ENCODE assay signal across 15 cellular contexts in genomic region chr2:37683926-37684780, GRCh38. TPM values are rescaled to one million over a fixed set of nuclear protein-coding genes. Genes with fewer than 3 reads are reported as not detected.
A peak's percentile ranks its signal among the peaks of the same experiment; 100 is the strongest.
DNase-seq lines count a peak whose midpoint lies in the region; ATAC-seq, FAIRE-seq and TF ChIP-seq lines count a peak whose summit lies in the region.
"Had no signal": no experiment of that assay in that cellular context is flagged by ENCODE, and none has a peak within 500 bp of the region (broad histone marks: within the 10 kb centered on the region; RNA-seq: fewer than 3 reads in every experiment).

No MANE protein-coding gene starts in this region.

- no peak for TF ChIP-seq POLR2A in body of pancreas (IDR thresholded peaks at IDR 0.05)

- 80 to 82% methylated on average over 6 of the region's 6 CpGs for WGBS in body of pancreas, 2 donors

- peaks cover 24% of the 10 kb centered on the region for H3K4me1 ChIP-seq in CD8-positive, alpha-beta T cell (ENCODE audit: insufficient read depth, low read length)
- H3K4me1 ChIP-seq in lower lobe of right lung (peaks cover under 1% of the 10 kb centered on the region), body of pancreas (no peaks in the 10 kb centered on the region)

- FAIRE-seq in GM18507 (lab: Jason Lieb, UNC), result peak; percentile 31
- FAIRE-seq: colon, keratinocyte, RCC 7860 had no signal

- H3K4me3 ChIP-seq in CD8-positive, alpha-beta T cell (ENCODE audit: low read depth, low read length), result no peak overlapping the region
- H3K4me3 ChIP-seq in lower lobe of right lung, result no peak overlapping the region
- H3K4me3 ChIP-seq in body of pancreas, result no peak overlapping the region
- H3K4me3 ChIP-seq: right lobe of liver, testis had no signal

- CTCF ChIA-PET in CD8-positive, alpha-beta T cell (lab: Charles Lee), result interaction anchor here (1.1 to 1.8 kb wide), 3 partner anchors 34 to 259 kb away, joined by 3 to 5 read pairs (median 4); no protein-coding TSS in a partner anchor
- CTCF ChIA-PET in activated CD4-positive, alpha-beta memory T cell treated with anti-CD3 and anti-CD28 coated beads, Interleukin-2, amount 10 ng/mL, durations not matched to agents 7 days and 5 days (lab: Charles Lee), result interaction anchor here (0.7 to 3.1 kb wide), 6 partner anchors 12 to 193 kb away, joined by 3 to 13 read pairs (median 3); partner anchors contain the start of gene CDC42EP3

- no peak for TF ChIP-seq CTCF in CD8-positive, alpha-beta T cell (IDR thresholded peaks at IDR 0.05)
- TF ChIP-seq CTCF in lower lobe of right lung (IDR thresholded peaks at IDR 0.05) (no peak), body of pancreas (IDR thresholded peaks at IDR 0.05) (no peak)

- H3K9me3 ChIP-seq in CD8-positive, alpha-beta T cell (ENCODE audit: low read length), result no peaks in the 10 kb centered on the region
- H3K9me3 ChIP-seq in lower lobe of right lung (no peaks in the 10 kb centered on the region), body of pancreas (no peaks in the 10 kb centered on the region)
- H3K9me3 ChIP-seq: right lobe of liver, testis had no signal

- H3K4me1 Mint-ChIP-seq in CD8-positive, alpha-beta T cell (ENCODE audit: low read depth), result peaks cover 32% of the 10 kb centered on the region
- peaks cover 46% of the 10 kb centered on the region for H3K4me1 Mint-ChIP-seq in activated CD4-positive, alpha-beta memory T cell treated with anti-CD3 and anti-CD28 coated beads, Interleukin-2, amount 10 ng/mL, durations not matched to agents 7 days and 5 days
- H3K4me1 Mint-ChIP-seq: nephron progenitor cell had no signal

- peak; percentile 100 for ATAC-seq in CD8-positive, alpha-beta T cell
- peak; percentile 77 to 82 for ATAC-seq in lower lobe of right lung
- no peak for ATAC-seq in GM21526 (IDR thresholded peaks at IDR 0.05; ENCODE audit: low FRiP score, unreplicated experiment)
- no peak for ATAC-seq in body of pancreas

- no peak overlapping the region for H3K27ac ChIP-seq in CD8-positive, alpha-beta T cell (ENCODE audit: low read depth, low read length)
- H3K27ac ChIP-seq in lower lobe of right lung, result no peak overlapping the region
- H3K27ac ChIP-seq in body of pancreas, result no peak overlapping the region
- H3K27ac ChIP-seq: KMS-11, right lobe of liver, testis had no signal

- peaks cover 4% of the 10 kb centered on the region for H3K9me3 Mint-ChIP-seq in CD8-positive, alpha-beta T cell
- H3K9me3 Mint-ChIP-seq in activated CD4-positive, alpha-beta memory T cell treated with anti-CD3 and anti-CD28 coated beads, Interleukin-2, amount 10 ng/mL, durations not matched to agents 7 days and 5 days, result peaks cover 11% of the 10 kb centered on the region
- H3K9me3 Mint-ChIP-seq: nephron progenitor cell had no signal

- no peaks in the 10 kb centered on the region for H3K36me3 Mint-ChIP-seq in CD8-positive, alpha-beta T cell
- H3K36me3 Mint-ChIP-seq in activated CD4-positive, alpha-beta memory T cell treated with anti-CD3 and anti-CD28 coated beads, Interleukin-2, amount 10 ng/mL, durations not matched to agents 7 days and 5 days (ENCODE audit: low read depth), result peaks cover 25% of the 10 kb centered on the region

- peak overlapping the region; percentile 89 for H3K27ac Mint-ChIP-seq in CD8-positive, alpha-beta T cell
- peak overlapping the region; percentile 92 for H3K27ac Mint-ChIP-seq in activated CD4-positive, alpha-beta memory T cell treated with anti-CD3 and anti-CD28 coated beads, Interleukin-2, amount 10 ng/mL, durations not matched to agents 7 days and 5 days
- H3K27ac Mint-ChIP-seq: nephron progenitor cell had no signal

- no peak for DNase-seq in CD8-positive, alpha-beta T cell
- DNase-seq in GM18507 (ENCODE audit: extremely low spot score, insufficient read length, low read depth) (no peak), lower lobe of right lung (no peak), amygdala (lab: John Stamatoyannopoulos, UW) (no peak), body of pancreas (no peak)
- no peak for DNase-seq in activated CD4-positive, alpha-beta memory T cell treated with anti-CD3 and anti-CD28 coated beads, Interleukin-2, amount 10 ng/mL, durations not matched to agents 7 days and 5 days
- DNase-seq: NCI-H2081 treated with DMSO at 0.1 percent for 48 hours, nephron progenitor cell, right lobe of liver, testis had no signal

- H3K27me3 ChIP-seq in CD8-positive, alpha-beta T cell (ENCODE audit: insufficient read depth, low read length), result no peaks in the 10 kb centered on the region
- no peaks in the 10 kb centered on the region for H3K27me3 ChIP-seq in lower lobe of right lung (ENCODE audit: low read depth)
- no peaks in the 10 kb centered on the region for H3K27me3 ChIP-seq in body of pancreas
- H3K27me3 ChIP-seq: right lobe of liver, testis had no signal

- peak overlapping the region; percentile 40 for H3K4me3 Mint-ChIP-seq in CD8-positive, alpha-beta T cell
- H3K4me3 Mint-ChIP-seq in activated CD4-positive, alpha-beta memory T cell treated with anti-CD3 and anti-CD28 coated beads, Interleukin-2, amount 10 ng/mL, durations not matched to agents 7 days and 5 days, result peak overlapping the region; percentile 15
- H3K4me3 Mint-ChIP-seq: nephron progenitor cell had no signal

- intact Hi-C loops in CD8-positive, alpha-beta T cell (cut with DNase I, micrococcal nuclease), result loop anchor here in 1 of 2 experiments (1.0 kb wide), 1 partner anchor 12 kb away; no protein-coding TSS in a partner anchor
- intact Hi-C loops in lower lobe of right lung (cut with DNase I) (no loop called here), body of pancreas (cut with DNase I) (no loop called here)

- POLR2A ChIA-PET in CD8-positive, alpha-beta T cell (lab: Charles Lee), result interaction anchor here (0.7 to 1.6 kb wide), 8 partner anchors 10 to 98 kb away, joined by 3 to 9 read pairs (median 3); partner anchors contain the start of gene CDC42EP3
- POLR2A ChIA-PET in activated CD4-positive, alpha-beta memory T cell treated with anti-CD3 and anti-CD28 coated beads, Interleukin-2, amount 10 ng/mL, durations not matched to agents 7 days and 5 days (lab: Charles Lee), result interaction anchor here (0.7 to 4.9 kb wide), 11 partner anchors 12 to 84 kb away, joined by 3 to 29 read pairs (median 3); partner anchors contain the start of gene CDC42EP3

- H3K27me3 Mint-ChIP-seq in CD8-positive, alpha-beta T cell (ENCODE audit: low read depth), result no peaks in the 10 kb centered on the region
- no peaks in the 10 kb centered on the region for H3K27me3 Mint-ChIP-seq in activated CD4-positive, alpha-beta memory T cell treated with anti-CD3 and anti-CD28 coated beads, Interleukin-2, amount 10 ng/mL, durations not matched to agents 7 days and 5 days

- H3K36me3 ChIP-seq in CD8-positive, alpha-beta T cell (ENCODE audit: insufficient read depth, low read length), result no peaks in the 10 kb centered on the region
- H3K36me3 ChIP-seq in lower lobe of right lung (no peaks in the 10 kb centered on the region), body of pancreas (replicated peaks in 1 of 2; ENCODE audit: insufficient read depth in 1 of 2, low read depth in 2 of 2) (no peaks in the 10 kb centered on the region)
- H3K36me3 ChIP-seq: right lobe of liver had no signal

RNA-seq across cellular contexts. Expression of gene CDC42EP3, which starts 12.7 kb away (rescaled TPM):
- total RNA-seq in CD8-positive, alpha-beta T cell, result 10 to 100 TPM; 27.4 to 28.1 TPM
- total RNA-seq in activated CD4-positive, alpha-beta memory T cell treated with anti-CD3 and anti-CD28 coated beads, Interleukin-2, amount 10 ng/mL, durations not matched to agents 7 days and 5 days, result 10 to 100 TPM; 51.1 to 52.2 TPM
- total RNA-seq in lower lobe of right lung (73.1 TPM), body of pancreas (1 to 10 TPM; 5.3 to 7.8 TPM)

Comparison
In these comparisons a context has a peak if more than half of its experiments do, and no peak if none do; other contexts are left out.
1. ATAC-seq: peak in CD8-positive, alpha-beta T cell (single experiment) and lower lobe of right lung (2 of 2); none in GM21526 (single experiment) and body of pancreas (single experiment).